ENCODE assay signal across 8 cellular contexts in the genomic region with DNA sequence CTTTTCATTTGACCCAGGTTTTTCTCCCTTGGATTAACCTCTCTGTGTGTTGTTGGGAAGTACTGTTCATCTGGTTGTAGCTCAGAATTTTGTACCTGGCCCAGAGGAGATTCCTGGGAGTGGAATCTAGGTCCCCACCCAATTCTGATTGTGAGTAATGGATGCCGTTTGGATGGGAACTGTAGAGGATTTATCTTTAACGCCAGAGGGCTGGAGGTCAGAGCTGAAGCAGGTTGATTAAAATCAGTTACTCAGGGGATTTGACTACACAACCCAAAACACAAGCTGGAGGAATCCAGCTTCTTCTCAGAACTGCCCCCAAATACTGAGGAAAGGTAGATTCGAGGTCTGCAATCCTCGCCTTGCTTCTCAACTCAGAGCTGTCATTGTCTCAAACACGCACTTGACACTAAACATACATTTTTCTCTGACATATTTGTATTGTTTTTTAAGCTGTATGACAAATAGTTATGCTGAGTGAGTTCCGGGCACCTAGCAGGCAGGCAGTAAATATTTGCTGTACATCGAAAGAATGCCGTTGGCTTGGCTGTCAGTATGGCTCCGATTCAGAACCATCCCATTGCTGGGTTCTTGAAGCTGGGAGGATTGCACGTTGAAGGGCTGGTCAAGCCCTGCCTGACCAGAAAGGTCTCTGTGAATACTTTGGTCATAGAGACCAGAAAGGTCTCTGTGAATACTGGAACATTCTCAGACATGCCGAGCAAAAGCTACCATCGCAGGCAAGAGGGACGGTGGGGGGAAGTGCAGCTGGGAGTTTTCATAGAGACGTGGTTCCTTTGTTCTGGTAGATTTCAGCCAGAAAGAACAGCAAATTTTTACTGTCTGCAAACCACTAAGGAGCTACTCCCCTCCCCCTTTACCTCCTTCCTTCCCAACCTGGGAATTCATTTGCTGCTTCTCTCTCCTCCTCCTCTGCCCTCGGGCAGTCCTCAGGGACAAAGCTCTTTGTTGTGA.
A peak's percentile ranks its signal among the peaks of the same experiment; 100 is the strongest.
DNase-seq lines count a peak whose midpoint lies in the region; ATAC-seq lines count a peak whose summit lies in the region.

No MANE protein-coding gene starts in this region.

- no peak for ATAC-seq in naive B cell (ENCODE audit: low read depth in 2 of 2)
- no peak for ATAC-seq in GM18517 (IDR thresholded peaks at IDR 0.05; ENCODE audit: unreplicated experiment)

- H3K4me3 Mint-ChIP-seq in naive B cell, result peak overlapping the region; percentile 36 to 93 (median 82)

- H3K27me3 Mint-ChIP-seq in naive B cell, result peaks cover 6 to 27% (median 26%) of the 10 kb centered on the region in 3 donors

- H3K27ac ChIP-seq in cingulate gyrus (ENCODE audit: low read depth, low read length), result peak overlapping the region; percentile 92

- H3K36me3 Mint-ChIP-seq in naive B cell, result no peaks in the 10 kb centered on the region

- DNase-seq in DMS53 treated with DMSO at 0.1 percent for 48 hours (lab: John Stamatoyannopoulos, UW; ENCODE audit: unreplicated experiment) (peak; percentile 56), NCI-H2029 (lab: John Stamatoyannopoulos, UW) (peak; percentile 53), naive B cell (no peak), superior temporal gyrus (ENCODE audit: extremely low spot score) (no peak), dermis blood vessel endothelial cell (no peak), NOMO-1 (lab: John Stamatoyannopoulos, UW; ENCODE audit: unreplicated experiment in 2 of 2) (no peak)

- peak overlapping the region in 3 of 6 donors; percentile 64 to 92 (median 78) for H3K27ac Mint-ChIP-seq in naive B cell

- H3K9me3 Mint-ChIP-seq in naive B cell, result peaks cover 0 to 1% (median 0%) of the 10 kb centered on the region in 7 donors

- H3K4me1 Mint-ChIP-seq in naive B cell, result peaks cover 7 to 13% (median 13%) of the 10 kb centered on the region in 3 donors

Comparison
In these comparisons a context has a peak if more than half of its experiments do, and no peak if none do; other contexts are left out.
1. DNase-seq: peak in DMS53 treated with DMSO at 0.1 percent for 48 hours (single experiment) and NCI-H2029 (single experiment); none in naive B cell (single experiment), superior temporal gyrus (single experiment), dermis blood vessel endothelial cell (single experiment) and NOMO-1 (0 of 2).